Comparison of ENCODE assay signal across 8 cellular contexts in the genomic region with DNA sequence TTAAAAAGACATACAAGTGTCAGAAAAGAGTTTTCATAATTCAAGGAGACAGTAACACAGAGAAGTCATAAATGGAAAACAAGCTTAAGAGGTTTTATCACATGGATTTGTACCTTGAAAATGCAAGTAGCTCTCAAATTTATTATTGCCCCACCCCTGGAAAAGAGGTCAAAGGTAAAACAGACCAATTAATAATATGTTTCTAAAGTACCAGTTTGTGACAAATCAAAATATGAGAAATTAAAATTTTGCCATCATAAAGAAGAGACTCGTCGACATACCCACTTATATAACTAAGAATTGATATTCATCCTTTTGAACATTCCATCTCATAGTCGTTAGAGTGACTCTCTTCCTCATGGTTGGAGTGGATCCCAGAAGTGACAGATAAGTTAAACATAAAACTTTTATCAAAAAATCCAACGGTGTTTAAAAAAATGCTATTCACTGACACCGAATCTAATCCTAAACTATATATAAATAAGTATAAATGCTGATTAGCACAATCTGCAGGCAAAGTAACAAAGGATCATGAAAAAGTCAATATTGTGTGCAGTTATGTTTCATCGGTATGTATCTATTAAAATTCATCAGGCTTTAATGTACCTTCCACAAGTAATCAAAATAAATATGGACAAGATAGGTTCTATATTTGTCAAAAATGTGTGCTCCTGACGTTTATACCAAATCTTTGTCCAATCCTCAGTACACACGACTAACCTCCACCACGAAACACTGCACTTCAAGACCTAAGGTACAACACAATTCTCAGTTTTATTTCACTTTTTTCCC. TPM values are rescaled to one million over a fixed set of nuclear protein-coding genes. Genes with fewer than 3 reads are reported as not detected.
DNase-seq lines count a peak whose midpoint lies in the region; TF ChIP-seq lines count a peak whose summit lies in the region.

No MANE protein-coding gene starts in this region.

- H3K27me3 Mint-ChIP-seq in chondrocyte (ENCODE audit: low read depth) (no peaks in the 10 kb centered on the region), mesothelial cell of epicardium (ENCODE audit: low read depth) (no peaks in the 10 kb centered on the region)

- H3K4me3 ChIP-seq in A673 (ENCODE audit: low read depth, low read length, poor library complexity, severe bottlenecking) (peak overlapping the region; percentile 90), HUES6 (ENCODE audit: low read depth, low read length) (peak overlapping the region; percentile 76), lower leg skin (ENCODE audit: low read depth, poor library complexity, severe bottlenecking) (no peak overlapping the region)

- TSS peak; percentile 27 for BruUV-seq in A673 (replicated peaks; lab: Mats Ljungman, UMichigan)

- H3K9me3 ChIP-seq in A673 (ENCODE audit: low read depth, low read length, poor library complexity, severe bottlenecking) (no peaks in the 10 kb centered on the region), HUES6 (ENCODE audit: control insufficient read depth, insufficient read depth, low read depth, low read length) (no peaks in the 10 kb centered on the region)

- H3K4me1 ChIP-seq in A673 (ENCODE audit: insufficient read depth, low read length, poor library complexity, severe bottlenecking) (peaks cover 34% of the 10 kb centered on the region), HUES6 (ENCODE audit: control insufficient read depth, insufficient read depth, low read length) (peaks cover 40% of the 10 kb centered on the region)

- POLR2A ChIA-PET in A673 (lab: Charles Lee; ENCODE audit: low non-redundant PET): no interaction called here

- H3K9ac ChIP-seq in HUES6 (ENCODE audit: low read length): peak overlapping the region; percentile 91

- H3K27ac ChIP-seq in A673 (ENCODE audit: low read depth, low read length, poor library complexity, severe bottlenecking) (peak overlapping the region; percentile 92), HUES6 (ENCODE audit: low read depth, low read length) (no peak overlapping the region)

- intact Hi-C loops in A673 (cut with micrococcal nuclease; ENCODE audit: unreplicated experiment): no loop called here
- intact Hi-C loops in lower leg skin (cut with DNase I; ENCODE audit: low total_unique reads): no loop called here

- CTCF ChIA-PET in A673 (lab: Charles Lee): no interaction called here

- H3K36me3 ChIP-seq in A673 (ENCODE audit: insufficient read depth, low read length, poor library complexity, severe bottlenecking) (peaks cover 3% of the 10 kb centered on the region), HUES6 (ENCODE audit: control insufficient read depth, insufficient read depth, low read length) (no peaks in the 10 kb centered on the region; the same call in 1 of the 2 replicates)

- no peak for DNase-seq in A673 (ENCODE audit: low spot score)
- no peak for DNase-seq in chondrocyte (ENCODE audit: low spot score)
- DNase-seq in mesothelial cell of epicardium (ENCODE audit: low spot score in 2 of 2, unreplicated experiment in 2 of 2): no peak
- DNase-seq in NCI-H82 treated with DMSO at 0.1 percent for 48 hours (lab: John Stamatoyannopoulos, UW; ENCODE audit: unreplicated experiment): no peak
- DNase-seq in cerebellar cortex (ENCODE audit: low spot score): no peak
- no peak for DNase-seq in lower leg skin (ENCODE audit: low spot score in 2 of 2)
- no peak for DNase-seq in activated T-cell treated with anti-CD3 and anti-CD28 coated beads, Interleukin-2, amount 50 U/mL, for 1 hour

- H3K27ac Mint-ChIP-seq in chondrocyte (ENCODE audit: unreplicated experiment) (peak overlapping the region; percentile 97), mesothelial cell of epicardium (peak overlapping the region; percentile 97)

- peaks cover 3% of the 10 kb centered on the region for H3K36me3 Mint-ChIP-seq in chondrocyte (ENCODE audit: low read depth)
- H3K36me3 Mint-ChIP-seq in mesothelial cell of epicardium: no peaks in the 10 kb centered on the region

- no peaks in the 10 kb centered on the region for H3K9me3 Mint-ChIP-seq in chondrocyte (ENCODE audit: low read depth)
- H3K9me3 Mint-ChIP-seq in mesothelial cell of epicardium: no peaks in the 10 kb centered on the region

- WGBS in lower leg skin, 2 donors: 37 to 38% methylated on average over 9 of the region's 9 CpGs

- H3K27me3 ChIP-seq in A673 (replicated peaks; ENCODE audit: insufficient read depth, low read depth, low read length, poor library complexity) (no peaks in the 10 kb centered on the region), HUES6 (ENCODE audit: control insufficient read depth, insufficient read depth, low read length) (no peaks in the 10 kb centered on the region)

- no peak for TF ChIP-seq POLR2A in lower leg skin (IDR thresholded peaks at IDR 0.05)

- peak overlapping the region; percentile 96 for H3K4me3 Mint-ChIP-seq in chondrocyte (ENCODE audit: unreplicated experiment)
- H3K4me3 Mint-ChIP-seq in mesothelial cell of epicardium: peak overlapping the region; percentile 95

- TF ChIP-seq CTCF in A673 (conservative IDR thresholded peaks at IDR 0.05; ENCODE audit: low read depth, low read length) (no peak), chondrocyte (IDR thresholded peaks at IDR 0.05) (no peak), mesothelial cell of epicardium (IDR thresholded peaks at IDR 0.05; ENCODE audit: unreplicated experiment) (no peak), lower leg skin (IDR thresholded peaks at IDR 0.05) (no peak)

- H3K4me1 Mint-ChIP-seq in chondrocyte (ENCODE audit: low read depth) (peaks cover 62% of the 10 kb centered on the region), mesothelial cell of epicardium (peaks cover 36% of the 10 kb centered on the region)

RNA-seq across cellular contexts. Expression of a gene that starts 2.3 kb away (rescaled TPM):
- total RNA-seq in A673 (2021) (206 and 208 TPM in 2 replicates), chondrocyte (266 to 336 TPM (median 325 TPM) in 3 replicates), mesothelial cell of epicardium (61.8 to 65.3 TPM (median 64.8 TPM) in 3 replicates), lower leg skin (100 to 1,000 TPM in 3 of 4 donors, 10 to 100 TPM in 1; 86.5 to 193 (median 146) TPM)
